1 cellular context compared by ENCODE assay signal in genomic region chr5:122295138-122295537, GRCh38.
TF ChIP-seq lines count a peak whose summit lies in the region.

No MANE protein-coding gene starts in this region.

TF ChIP-seq in WTC11, 78 proteins besides CTCF, POLR2A, EP300 and RAD21 (continued from another document):
- no peak for TF ChIP-seq MXD4 (CRISPR knock-in tag; IDR thresholded peaks at IDR 0.05; ENCODE audit: borderline replicate concordance)
- no peak for TF ChIP-seq JAZF1 (CRISPR knock-in tag; IDR thresholded peaks at IDR 0.05)
- no peak for TF ChIP-seq E2F4 (CRISPR knock-in tag; IDR thresholded peaks at IDR 0.05; ENCODE audit: borderline replicate concordance, low read depth)
TF ChIP-seq in WTC11: peak in this region for 0.
